Comparison of ENCODE assay signal across 12 cellular contexts in genomic region chr11:59267196-59267595, GRCh38. TPM values are rescaled to one million over a fixed set of nuclear protein-coding genes. Genes with fewer than 3 reads are reported as not detected.
DNase-seq lines count a peak whose midpoint lies in the region; ATAC-seq and TF ChIP-seq lines count a peak whose summit lies in the region.
"Had no signal": no experiment of that assay in that cellular context is flagged by ENCODE, and none has a peak within 500 bp of the region (broad histone marks: within the 10 kb centered on the region; RNA-seq: fewer than 3 reads in every experiment).

No MANE protein-coding gene starts in this region.

- no peaks in the 10 kb centered on the region for H3K27me3 Mint-ChIP-seq in endodermal cell (ENCODE audit: insufficient read depth)
- H3K27me3 Mint-ChIP-seq: activated naive CD8-positive, alpha-beta T cell treated with anti-CD3 and anti-CD28 coated beads, Interleukin-2, amount 10 ng/mL, durations not matched to agents 7 days and 5 days had no signal

- 69 to 87% methylated on average over 4 of the region's 4 CpGs for WGBS in endodermal cell (ENCODE audit: insufficient coverage in 1 of 2, insufficient read length in 1 of 2), 2 experiments
- WGBS in suprapubic skin = 54% methylated on average over 4 of the region's 4 CpGs

- no peak overlapping the region for H3K4me3 Mint-ChIP-seq in endodermal cell
- H3K4me3 Mint-ChIP-seq: activated naive CD8-positive, alpha-beta T cell treated with anti-CD3 and anti-CD28 coated beads, Interleukin-2, amount 10 ng/mL, durations not matched to agents 7 days and 5 days had no signal

- H3K9ac ChIP-seq in endodermal cell (ENCODE audit: extremely low read depth, low read length, poor library complexity, severe bottlenecking) = no peak overlapping the region

- no peak for TF ChIP-seq POLR2A in suprapubic skin (IDR thresholded peaks at IDR 0.05)

- peak overlapping the region; percentile 58 for H3K27ac Mint-ChIP-seq in endodermal cell
- H3K27ac Mint-ChIP-seq: activated naive CD8-positive, alpha-beta T cell treated with anti-CD3 and anti-CD28 coated beads, Interleukin-2, amount 10 ng/mL, durations not matched to agents 7 days and 5 days had no signal

- H3K9me3 Mint-ChIP-seq in endodermal cell = no peaks in the 10 kb centered on the region
- H3K9me3 Mint-ChIP-seq: activated naive CD8-positive, alpha-beta T cell treated with anti-CD3 and anti-CD28 coated beads, Interleukin-2, amount 10 ng/mL, durations not matched to agents 7 days and 5 days had no signal

- ATAC-seq in GM18508 (IDR thresholded peaks at IDR 0.05; ENCODE audit: insufficient read depth, unreplicated experiment) (peak; percentile 65), GM21423 (IDR thresholded peaks at IDR 0.05; ENCODE audit: unreplicated experiment) (peak; percentile 69), HG03108 (IDR thresholded peaks at IDR 0.05; ENCODE audit: unreplicated experiment) (peak; percentile 88)
- ATAC-seq: HCT116 had no signal

- TF ChIP-seq CTCF in endodermal cell (conservative IDR thresholded peaks at IDR 0.05) (no peak), suprapubic skin (IDR thresholded peaks at IDR 0.05) (no peak)

- no peaks in the 10 kb centered on the region for H3K36me3 ChIP-seq in endodermal cell (ENCODE audit: control insufficient read depth, insufficient read depth, low read length)
- no peaks in the 10 kb centered on the region for H3K36me3 ChIP-seq in suprapubic skin

- no peak for TF ChIP-seq EP300 in suprapubic skin (IDR thresholded peaks at IDR 0.05)

- peak; percentile 33 for DNase-seq in endodermal cell
- DNase-seq in retina = no peak
- DNase-seq in DMS153 treated with DMSO at 0.1 percent for 48 hours (lab: John Stamatoyannopoulos, UW; ENCODE audit: unreplicated experiment) = no peak
- DNase-seq in suprapubic skin (ENCODE audit: low spot score in 2 of 2) = no peak
- no peak for DNase-seq in NCI-H2081 (lab: John Stamatoyannopoulos, UW)
- DNase-seq: activated naive CD8-positive, alpha-beta T cell treated with anti-CD3 and anti-CD28 coated beads, Interleukin-2, amount 10 ng/mL, durations not matched to agents 7 days and 5 days; DMS53; MV-4-11 had no signal

- H3K4me1 ChIP-seq in endodermal cell (ENCODE audit: control insufficient read depth, insufficient read depth, low read length) (no peaks in the 10 kb centered on the region), suprapubic skin (peaks cover 2% of the 10 kb centered on the region)

- H3K9me3 ChIP-seq in endodermal cell (ENCODE audit: control insufficient read depth, low read length) (no peaks in the 10 kb centered on the region), suprapubic skin (no peaks in the 10 kb centered on the region)

- H3K4me3 ChIP-seq in endodermal cell (ENCODE audit: low read length) = no peak overlapping the region
- H3K4me3 ChIP-seq in suprapubic skin = no peak overlapping the region

- H3K27me3 ChIP-seq in endodermal cell (ENCODE audit: control insufficient read depth, insufficient read depth, low read length, poor library complexity, severe bottlenecking) (no peaks in the 10 kb centered on the region), suprapubic skin (no peaks in the 10 kb centered on the region)

- H3K27ac ChIP-seq in endodermal cell (ENCODE audit: low read depth, low read length) (no peak overlapping the region), suprapubic skin (no peak overlapping the region)

- no peaks in the 10 kb centered on the region for H3K36me3 Mint-ChIP-seq in endodermal cell (ENCODE audit: low read depth)
- H3K36me3 Mint-ChIP-seq: activated naive CD8-positive, alpha-beta T cell treated with anti-CD3 and anti-CD28 coated beads, Interleukin-2, amount 10 ng/mL, durations not matched to agents 7 days and 5 days had no signal

- H3K4me1 Mint-ChIP-seq in endodermal cell = no peaks in the 10 kb centered on the region
- H3K4me1 Mint-ChIP-seq: activated naive CD8-positive, alpha-beta T cell treated with anti-CD3 and anti-CD28 coated beads, Interleukin-2, amount 10 ng/mL, durations not matched to agents 7 days and 5 days had no signal

RNA-seq across cellular contexts. Expression of gene MPEG1, which starts 54.5 kb away (rescaled TPM):
- total RNA-seq in endodermal cell (not detected), suprapubic skin (1 to 10 TPM; 2.3 to 4.5 (median 2.9) TPM)
- polyA plus RNA-seq in endodermal cell (2013, experiment 1 of 2) = not detected
- polyA plus RNA-seq in endodermal cell (2013, experiment 2 of 2) = not detected
